8 cellular contexts compared by ENCODE assay signal in the genomic region with DNA sequence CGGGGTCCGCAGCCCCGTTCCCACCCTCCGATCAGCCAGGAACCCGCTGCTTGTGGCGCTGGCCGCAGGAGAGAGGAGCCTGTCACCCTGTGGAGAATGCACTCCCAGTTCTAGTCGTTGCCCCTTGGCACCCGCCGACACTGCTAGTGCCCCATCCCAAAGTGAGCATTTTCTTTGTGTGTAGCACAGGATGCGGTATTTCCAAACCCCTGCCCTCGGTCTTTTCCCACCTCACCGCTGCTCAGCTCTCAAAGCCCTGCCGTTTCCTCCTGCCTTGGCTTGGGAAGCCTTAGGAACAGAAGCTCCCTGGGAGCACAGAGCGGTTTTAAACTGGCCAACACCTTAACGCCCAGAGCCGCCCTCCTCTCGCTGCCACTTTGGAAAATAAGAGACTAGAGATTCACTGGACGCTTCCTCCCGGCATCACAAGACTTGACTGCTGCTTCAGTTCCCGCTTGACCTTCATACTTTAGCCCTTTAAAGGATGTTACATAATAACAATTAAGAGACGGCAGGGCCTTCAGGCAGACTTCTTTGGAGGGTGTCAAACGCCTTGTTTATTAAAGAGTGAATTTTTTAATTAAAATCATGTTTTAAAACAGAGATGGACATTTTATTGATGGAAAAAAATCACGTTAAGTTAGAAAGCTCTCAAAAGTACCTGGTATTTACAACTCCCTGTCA. TPM values are rescaled to one million over a fixed set of nuclear protein-coding genes. Genes with fewer than 3 reads are reported as not detected.
A peak's percentile ranks its signal among the peaks of the same experiment; 100 is the strongest.
DNase-seq lines count a peak whose midpoint lies in the region; ATAC-seq and TF ChIP-seq lines count a peak whose summit lies in the region.

No MANE protein-coding gene starts in this region.

- H3K4me2 ChIP-seq in mammary epithelial cell (ENCODE audit: insufficient read depth, low read depth, low read length), result peak overlapping the region; percentile 96

- WGBS in mammary epithelial cell (ENCODE audit: low coverage, missing lambda C conversion rate), result 7% methylated on average over 16 of the region's 24 CpGs

- no peaks in the 10 kb centered on the region for H3K79me2 ChIP-seq in mammary epithelial cell (ENCODE audit: insufficient read depth, low read length)

- H3K9ac ChIP-seq in mammary epithelial cell (ENCODE audit: insufficient read depth, low read length), result peak overlapping the region; percentile 59

- peaks cover 3% of the 10 kb centered on the region for H3K4me1 ChIP-seq in mammary epithelial cell (ENCODE audit: insufficient read depth, low read length)

- ATAC-seq in HG03565 (IDR thresholded peaks at IDR 0.05; ENCODE audit: unreplicated experiment) (peak; percentile 2), SK-N-SH treated with all-trans-retinoic acid at 6 μM for 48 hours (peak; percentile 58), HG02885 (IDR thresholded peaks at IDR 0.05; ENCODE audit: poor library complexity, unreplicated experiment) (no peak)

- in situ Hi-C loops in mammary epithelial cell (cut with MboI; ENCODE audit: low sequenced_read_pairs in 2 of 2), result no loop called here

- BruUV-seq in mammary epithelial cell (replicated peaks; lab: Mats Ljungman, UMichigan), result no TSS peak

- no peaks in the 10 kb centered on the region for H3K27me3 ChIP-seq in mammary epithelial cell (ENCODE audit: insufficient read depth, low read length)

- peak overlapping the region; percentile 34 for H3K27ac ChIP-seq in mammary epithelial cell (ENCODE audit: insufficient read depth, low read depth, low read length)

- CTCF ChIA-PET in mammary epithelial cell (lab: Charles Lee; ENCODE audit: low non-redundant PET), result no interaction called here

- H4K20me1 ChIP-seq in mammary epithelial cell (ENCODE audit: insufficient read depth, low read length), result no peaks in the 10 kb centered on the region

- no peak for TF ChIP-seq CTCF in mammary epithelial cell (conservative IDR thresholded peaks at IDR 0.05 in 1 of 2, IDR thresholded peaks at IDR 0.05 in 1 of 2; ENCODE audit: extremely low read depth in 1 of 2, insufficient read depth in 1 of 2, low read depth in 1 of 2, low read length in 2 of 2)

- H2AFZ ChIP-seq in mammary epithelial cell (ENCODE audit: low read depth, low read length), result peak overlapping the region; percentile 97

- peak; percentile 81 for DNase-seq in activated CD8-positive, alpha-beta memory T cell treated with anti-CD3 and anti-CD28 coated beads for 24 hours
- DNase-seq in activated CD8-positive, alpha-beta memory T cell treated with anti-CD3 and anti-CD28 coated beads, Interleukin-2, amount 50 U/mL, for 4 hours, result no peak
- peak; percentile 50 for DNase-seq in mammary epithelial cell
- peak; percentile 74 for DNase-seq in iPS-NIHi7 (ENCODE audit: extremely low spot score)
- DNase-seq in skeletal muscle cell (ENCODE audit: low read depth), result no peak

- peak overlapping the region; percentile 74 to 94 (median 86) for H3K4me3 ChIP-seq in mammary epithelial cell (replicated peaks in 1 of 3; ENCODE audit: insufficient read depth in 1 of 3, low read depth in 2 of 3, low read length in 3 of 3)
- H3K4me3 ChIP-seq in skeletal muscle cell (ENCODE audit: low read depth, low read length), result peak overlapping the region; percentile 86

- H3K9me3 ChIP-seq in mammary epithelial cell (replicated peaks; ENCODE audit: insufficient read depth, low read length), result no peaks in the 10 kb centered on the region

- peaks cover 1% of the 10 kb centered on the region for H3K36me3 ChIP-seq in mammary epithelial cell (ENCODE audit: insufficient read depth, low read length)

- intact Hi-C loops in mammary epithelial cell (cut with micrococcal nuclease), result no loop called here

- dilution Hi-C loops in mammary epithelial cell (cut with HindIII; ENCODE audit: low sequenced_read_pairs), result no loop called here

TF ChIP-seq in SK-N-SH treated with all-trans-retinoic acid at 6 μM for 48 hours, 23 proteins besides CTCF, POLR2A, EP300 and RAD21:
- TF ChIP-seq CREB5 (CRISPR knock-in tag; IDR thresholded peaks at IDR 0.05; ENCODE audit: low read depth) (no peak), ZFP3 (CRISPR knock-in tag; IDR thresholded peaks at IDR 0.05) (peak; percentile 38; the same call in 1 of the 2 replicates), SNAI2 (CRISPR knock-in tag; IDR thresholded peaks at IDR 0.05) (no peak)

RNA-seq across cellular contexts. Expression of gene CYP4V2, which starts 0.8 kb away (rescaled TPM):
- total RNA-seq in mammary epithelial cell, result 10 to 100 TPM in 1 of 2 donors, 1 to 10 TPM in 1; 8.8 to 11.7 TPM
- polyA plus RNA-seq in mammary epithelial cell, result 4.4 TPM
- 5.7 TPM for polyA minus RNA-seq in mammary epithelial cell

RNA-seq across cellular contexts. Expression of gene KLKB1, which starts 35.1 kb away (rescaled TPM):
- total RNA-seq in mammary epithelial cell, result not detected
- polyA plus RNA-seq in mammary epithelial cell, result not detected
- polyA minus RNA-seq in mammary epithelial cell, result not detected

Comparison
In these comparisons a context has a peak if more than half of its experiments do, and no peak if none do; other contexts are left out.
1. DNase-seq: peak in activated CD8-positive, alpha-beta memory T cell treated with anti-CD3 and anti-CD28 coated beads for 24 hours (single experiment), mammary epithelial cell (single experiment) and iPS-NIHi7 (single experiment); none in activated CD8-positive, alpha-beta memory T cell treated with anti-CD3 and anti-CD28 coated beads, Interleukin-2, amount 50 U/mL, for 4 hours (single experiment) and skeletal muscle cell (single experiment).